Comparison of ENCODE assay signal across 12 cellular contexts in genomic region chrX:152925835-152926234, GRCh38. TPM values are rescaled to one million over a fixed set of nuclear protein-coding genes. Genes with fewer than 3 reads are reported as not detected.
DNase-seq lines count a peak whose midpoint lies in the region; ATAC-seq and TF ChIP-seq lines count a peak whose summit lies in the region.
"Had no signal": no experiment of that assay in that cellular context is flagged by ENCODE, and none has a peak within 500 bp of the region (broad histone marks: within the 10 kb centered on the region; RNA-seq: fewer than 3 reads in every experiment).

No MANE protein-coding gene starts in this region.

- H3K4me2 ChIP-seq in Loucy (ENCODE audit: low read depth, low read length, poor library complexity, severe bottlenecking) = peak overlapping the region; percentile 35

- H3K4me1 Mint-ChIP-seq in brain = peaks cover 14% of the 10 kb centered on the region

- no peaks in the 10 kb centered on the region for H3K36me3 ChIP-seq in Loucy (ENCODE audit: insufficient read depth, low read length)
- H3K36me3 ChIP-seq: BLaER1 treated with 17β-estradiol and CSF1 and Interleukin-3, amounts not matched to agents 10 nM and 100 nM; Peyer's patch had no signal

- H3K4me1 ChIP-seq in Loucy (ENCODE audit: insufficient read depth, low read length, poor library complexity, severe bottlenecking) = peaks cover 10% of the 10 kb centered on the region
- H3K4me1 ChIP-seq: Peyer's patch had no signal

- peak overlapping the region in 1 of 5 experiments; percentile 16 for H3K4me3 Mint-ChIP-seq in brain
- H3K4me3 Mint-ChIP-seq: HFFc6, IgD-negative memory B cell had no signal

- peak overlapping the region in 3 of 5 experiments; percentile 63 to 68 (median 66) for H3K27ac Mint-ChIP-seq in brain
- H3K27ac Mint-ChIP-seq: HFFc6, IgD-negative memory B cell had no signal

- DNase-seq in substantia nigra (lab: John Stamatoyannopoulos, UW) (no peak), SKM-1 (lab: John Stamatoyannopoulos, UW; ENCODE audit: unreplicated experiment) (no peak), KBM-7 (no peak), NCI-H2196 (lab: John Stamatoyannopoulos, UW; ENCODE audit: unreplicated experiment) (no peak)
- DNase-seq: GOT3 had no signal

- H3K79me2 ChIP-seq in Loucy (ENCODE audit: insufficient read depth, low read length) = no peaks in the 10 kb centered on the region

- peak overlapping the region; percentile 15 for H3K4me3 ChIP-seq in Loucy (ENCODE audit: low read length, poor library complexity, severe bottlenecking)
- H3K4me3 ChIP-seq: BLaER1 treated with 17β-estradiol and CSF1 and Interleukin-3, amounts not matched to agents 10 nM and 100 nM; Peyer's patch had no signal

- in situ Hi-C loops in KBM-7 (cut with MboI; ENCODE audit: low pct_unique_long_range_greater_than_20kb, low sequenced_read_pairs) = no loop called here

- H3K36me3 Mint-ChIP-seq in brain = no peaks in the 10 kb centered on the region
- H3K36me3 Mint-ChIP-seq: IgD-negative memory B cell had no signal

- no peak overlapping the region for H3K9ac ChIP-seq in Loucy (ENCODE audit: low read depth, low read length, poor library complexity, severe bottlenecking)
- H3K9ac ChIP-seq: BLaER1 treated with 17β-estradiol and CSF1 and Interleukin-3, amounts not matched to agents 10 nM and 100 nM had no signal

- H3K27me3 ChIP-seq in Loucy (ENCODE audit: insufficient read depth, low read length, poor library complexity, severe bottlenecking) = no peaks in the 10 kb centered on the region
- H3K27me3 ChIP-seq: Peyer's patch had no signal

- H3K27me3 Mint-ChIP-seq in brain = no peaks in the 10 kb centered on the region

- no peaks in the 10 kb centered on the region for H4K20me1 ChIP-seq in Loucy (ENCODE audit: insufficient read depth, low read length, poor library complexity, severe bottlenecking)

- ATAC-seq in GM21723 (IDR thresholded peaks at IDR 0.05; ENCODE audit: unreplicated experiment) = peak; percentile 25

- peak overlapping the region; percentile 16 for H2AFZ ChIP-seq in Loucy (ENCODE audit: low read length)

- peak overlapping the region; percentile 55 for H3K27ac ChIP-seq in substantia nigra (ENCODE audit: low read depth, low read length, poor library complexity, severe bottlenecking)
- H3K27ac ChIP-seq: BLaER1 treated with 17β-estradiol and CSF1 and Interleukin-3, amounts not matched to agents 10 nM and 100 nM; Peyer's patch had no signal

- H3K9me3 Mint-ChIP-seq in brain = peaks cover 0 to 16% (median 0%) of the 10 kb centered on the region in 5 experiments
- H3K9me3 Mint-ChIP-seq: HFFc6, IgD-negative memory B cell had no signal

- no peaks in the 10 kb centered on the region for H3K9me3 ChIP-seq in Loucy (ENCODE audit: insufficient read depth, low read depth, low read length)
- H3K9me3 ChIP-seq: BLaER1 treated with 17β-estradiol and CSF1 and Interleukin-3, amounts not matched to agents 10 nM and 100 nM; Peyer's patch had no signal

- H3K9me2 ChIP-seq in Loucy (replicated peaks; ENCODE audit: low read depth, low read length) = no peaks in the 10 kb centered on the region

- TF ChIP-seq CTCF in Loucy (conservative IDR thresholded peaks at IDR 0.05; ENCODE audit: low read length) (no peak), brain (conservative IDR thresholded peaks at IDR 0.05) (no peak)

- H3F3A ChIP-seq in Loucy (ENCODE audit: low read depth) = no peaks in the 10 kb centered on the region

RNA-seq across cellular contexts. Expression of gene ZNF185, which starts 28.0 kb away (rescaled TPM):
- 4.5 TPM for polyA plus RNA-seq in brain (ENCODE audit: insufficient read depth, low read depth, low replicate concordance)
